11 cellular contexts compared by ENCODE assay signal in genomic region chr4:94519925-94520789, GRCh38.
A peak's percentile ranks its signal among the peaks of the same experiment; 100 is the strongest.
DNase-seq lines count a peak whose midpoint lies in the region; ATAC-seq and TF ChIP-seq lines count a peak whose summit lies in the region.
"Had no signal": no experiment of that assay in that cellular context is flagged by ENCODE, and none has a peak within 500 bp of the region (broad histone marks: within the 10 kb centered on the region; RNA-seq: fewer than 3 reads in every experiment).

No MANE protein-coding gene starts in this region.

- no peaks in the 10 kb centered on the region for H3K27me3 Mint-ChIP-seq in activated B cell treated with CpG ODN at 0.5 μM for 24 hours

- H3K27ac ChIP-seq in SK-N-SH (ENCODE audit: low read depth in 2 of 2, low read length in 1 of 2): no peak overlapping the region
- peak overlapping the region in 5 of 8 donors; percentile 2 to 44 (median 9) for H3K27ac ChIP-seq in spleen

- H3K27me3 ChIP-seq in SK-N-SH (ENCODE audit: insufficient read depth): no peaks in the 10 kb centered on the region
- H3K27me3 ChIP-seq in spleen (replicated peaks in 1 of 7): no peaks in the 10 kb centered on the region
- H3K27me3 ChIP-seq: sigmoid colon had no signal

- TF ChIP-seq EP300 in SK-N-SH (IDR thresholded peaks at IDR 0.05; ENCODE audit: borderline replicate concordance in 1 of 2, low read depth in 1 of 2, low read length in 1 of 2): no peak

- no peak overlapping the region for H3K9ac ChIP-seq in SK-N-SH

- no peak overlapping the region for H3K4me2 ChIP-seq in SK-N-SH

- no peak overlapping the region for H2AFZ ChIP-seq in SK-N-SH (ENCODE audit: low read depth)

- peaks cover 93% of the 10 kb centered on the region for H3K79me2 ChIP-seq in SK-N-SH (ENCODE audit: insufficient read depth)

- peak overlapping the region; percentile 3 for H3K4me3 Mint-ChIP-seq in activated B cell treated with CpG ODN at 0.5 μM for 24 hours

- TF ChIP-seq CTCF in SK-N-SH (IDR thresholded peaks at IDR 0.05): no peak
- TF ChIP-seq CTCF in activated B cell treated with CpG ODN at 0.5 μM for 24 hours (IDR thresholded peaks at IDR 0.05): no peak
- TF ChIP-seq CTCF in spleen (IDR thresholded peaks at IDR 0.05 in 8 of 11, conservative IDR thresholded peaks at IDR 0.05 in 3 of 11): no peak

- H3K9me3 Mint-ChIP-seq in activated B cell treated with CpG ODN at 0.5 μM for 24 hours: no peaks in the 10 kb centered on the region
- H3K9me3 Mint-ChIP-seq: activated naive CD4-positive, alpha-beta T cell treated with anti-CD3 and anti-CD28 coated beads, Interleukin-2, amount 50 U/mL, for 72 hours had no signal

- no peak for TF ChIP-seq POLR2A in spleen (IDR thresholded peaks at IDR 0.05)

- no peaks in the 10 kb centered on the region for H4K20me1 ChIP-seq in SK-N-SH (ENCODE audit: insufficient read depth)

- WGBS in SK-N-SH (ENCODE audit: low lambda C conversion rate): 60% methylated on average over 4 of the region's 4 CpGs
- 11 to 17% (median 12%) methylated on average over 4 of the region's 4 CpGs for WGBS in spleen, 5 donors

- no peak for TF ChIP-seq RAD21 in SK-N-SH (IDR thresholded peaks at IDR 0.05; ENCODE audit: low read length)

- H3K4me3 ChIP-seq in SK-N-SH (ENCODE audit: low read depth in 2 of 2, low read length in 1 of 2) (no peak overlapping the region), spleen (no peak overlapping the region)
- H3K4me3 ChIP-seq: sigmoid colon had no signal

- peak; percentile 42; the same call in 2 of the 3 replicates for ATAC-seq in SK-N-SH treated with all-trans-retinoic acid at 6 μM for 48 hours
- ATAC-seq in HG02885 (IDR thresholded peaks at IDR 0.05; ENCODE audit: poor library complexity, unreplicated experiment): peak; percentile 51
- no peak for ATAC-seq in activated B cell treated with CpG ODN at 0.5 μM for 24 hours (ENCODE audit: low read depth)
- ATAC-seq: activated naive CD4-positive, alpha-beta T cell treated with anti-CD3 and anti-CD28 coated beads, Interleukin-2, amount 50 U/mL, for 72 hours had no signal

- H3K9me2 ChIP-seq in SK-N-SH: no peaks in the 10 kb centered on the region

- H3K9me3 ChIP-seq in SK-N-SH: no peaks in the 10 kb centered on the region
- no peaks in the 10 kb centered on the region for H3K9me3 ChIP-seq in spleen
- H3K9me3 ChIP-seq: sigmoid colon had no signal

- H3K36me3 Mint-ChIP-seq in activated B cell treated with CpG ODN at 0.5 μM for 24 hours (ENCODE audit: low read depth): peaks cover 2% of the 10 kb centered on the region
- H3K36me3 Mint-ChIP-seq: activated naive CD4-positive, alpha-beta T cell treated with anti-CD3 and anti-CD28 coated beads, Interleukin-2, amount 50 U/mL, for 72 hours had no signal

- H3K4me1 Mint-ChIP-seq in activated B cell treated with CpG ODN at 0.5 μM for 24 hours: peaks cover 25% of the 10 kb centered on the region

- POLR2A ChIA-PET in SK-N-SH (lab: Yijun Ruan, JAX): no interaction called here
- POLR2A ChIA-PET in activated B cell treated with CpG ODN at 0.5 μM for 24 hours (lab: Charles Lee): no interaction called here

- DNase-seq in SK-N-SH: no peak
- DNase-seq in activated B cell treated with CpG ODN at 0.5 μM for 24 hours: no peak
- no peak for DNase-seq in spleen
- no peak for DNase-seq in retina
- DNase-seq in activated CD8-positive, alpha-beta memory T cell treated with anti-CD3 and anti-CD28 coated beads, Interleukin-2, amount 50 U/mL, for 4 hours: no peak
- no peak for DNase-seq in NK-92 treated with Interleukin-12 subunit alpha and Interleukin-12 subunit beta, amount 100 ng/mL, for 24 hours (lab: John Stamatoyannopoulos, UW)
- DNase-seq: DMS79 treated with DMSO at 0.1 percent for 48 hours, sigmoid colon had no signal

- CTCF ChIA-PET in SK-N-SH (lab: Yijun Ruan, JAX): interaction anchor here (0.9 to 1.6 kb wide), 3 partner anchors 10 to 113 kb away, joined by 3 to 5 read pairs (median 4); no protein-coding TSS in a partner anchor
- CTCF ChIA-PET in activated B cell treated with CpG ODN at 0.5 μM for 24 hours (lab: Charles Lee): no interaction called here

- peaks cover 0 to 30% of the 10 kb centered on the region in 2 experiments for H3K36me3 ChIP-seq in SK-N-SH (replicated peaks in 1 of 2; ENCODE audit: control insufficient read depth in 1 of 2, insufficient read depth in 2 of 2, low read length in 1 of 2)
- H3K36me3 ChIP-seq in spleen: peaks cover 0 to 6% (median 0%) of the 10 kb centered on the region in 6 donors
- H3K36me3 ChIP-seq: sigmoid colon had no signal

- H3K4me1 ChIP-seq in SK-N-SH (ENCODE audit: control insufficient read depth in 1 of 2, insufficient read depth in 2 of 2, low read depth in 1 of 2, low read length in 1 of 2) (peaks cover 0 to 26% of the 10 kb centered on the region in 2 experiments; a peak in 3 of 4 replicates), spleen (peaks cover 8 to 57% (median 44%) of the 10 kb centered on the region in 6 donors)

- intact Hi-C loops in activated B cell treated with CpG ODN at 0.5 μM for 24 hours (cut with micrococcal nuclease): no loop called here
- intact Hi-C loops in spleen (cut with DNase I; ENCODE audit: low total_unique reads): no loop called here

- no peak overlapping the region for H3K27ac Mint-ChIP-seq in activated B cell treated with CpG ODN at 0.5 μM for 24 hours
- H3K27ac Mint-ChIP-seq: activated naive CD4-positive, alpha-beta T cell treated with anti-CD3 and anti-CD28 coated beads, Interleukin-2, amount 50 U/mL, for 72 hours had no signal

- peaks cover 3% of the 10 kb centered on the region for H3F3A ChIP-seq in SK-N-SH (replicated peaks; ENCODE audit: insufficient read depth)

TF ChIP-seq in SK-N-SH treated with all-trans-retinoic acid at 6 μM for 48 hours, 23 proteins besides CTCF, POLR2A, EP300 and RAD21:
- TF ChIP-seq ZFP30 (CRISPR knock-in tag; IDR thresholded peaks at IDR 0.05) (no peak), ISL1 (CRISPR knock-in tag; IDR thresholded peaks at IDR 0.05) (no peak), TOX (CRISPR knock-in tag; IDR thresholded peaks at IDR 0.05; ENCODE audit: borderline replicate concordance) (no peak), POU6F1 (CRISPR knock-in tag; IDR thresholded peaks at IDR 0.05; ENCODE audit: borderline replicate concordance, low read depth) (no peak), ARNTL (CRISPR knock-in tag; IDR thresholded peaks at IDR 0.05; ENCODE audit: borderline replicate concordance, low read depth) (no peak), TCF4 (CRISPR knock-in tag; IDR thresholded peaks at IDR 0.05; ENCODE audit: borderline replicate concordance) (no peak)

TF ChIP-seq in SK-N-SH, 30 proteins besides CTCF, POLR2A, EP300 and RAD21:
- TF ChIP-seq TAF1 (IDR thresholded peaks at IDR 0.05; ENCODE audit: borderline replicate concordance, low read depth, low read length) (no peak), MEF2A (IDR thresholded peaks at IDR 0.05; ENCODE audit: borderline replicate concordance, low read depth) (no peak), TEAD4 (IDR thresholded peaks at IDR 0.05; ENCODE audit: borderline replicate concordance, insufficient read depth) (no peak), YY1 (IDR thresholded peaks at IDR 0.05; ENCODE audit: low read depth) (no peak), ELF1 (IDR thresholded peaks at IDR 0.05) (no peak), FOSL2 (IDR thresholded peaks at IDR 0.05; ENCODE audit: borderline replicate concordance, low read depth) (no peak)

Comparison
In these comparisons a context has a peak if more than half of its experiments do, and no peak if none do; other contexts are left out.
1. H3K27ac ChIP-seq: peak in spleen (5 of 8); none in SK-N-SH (0 of 2).